ENCODE assay signal across 15 cellular contexts in the genomic region with DNA sequence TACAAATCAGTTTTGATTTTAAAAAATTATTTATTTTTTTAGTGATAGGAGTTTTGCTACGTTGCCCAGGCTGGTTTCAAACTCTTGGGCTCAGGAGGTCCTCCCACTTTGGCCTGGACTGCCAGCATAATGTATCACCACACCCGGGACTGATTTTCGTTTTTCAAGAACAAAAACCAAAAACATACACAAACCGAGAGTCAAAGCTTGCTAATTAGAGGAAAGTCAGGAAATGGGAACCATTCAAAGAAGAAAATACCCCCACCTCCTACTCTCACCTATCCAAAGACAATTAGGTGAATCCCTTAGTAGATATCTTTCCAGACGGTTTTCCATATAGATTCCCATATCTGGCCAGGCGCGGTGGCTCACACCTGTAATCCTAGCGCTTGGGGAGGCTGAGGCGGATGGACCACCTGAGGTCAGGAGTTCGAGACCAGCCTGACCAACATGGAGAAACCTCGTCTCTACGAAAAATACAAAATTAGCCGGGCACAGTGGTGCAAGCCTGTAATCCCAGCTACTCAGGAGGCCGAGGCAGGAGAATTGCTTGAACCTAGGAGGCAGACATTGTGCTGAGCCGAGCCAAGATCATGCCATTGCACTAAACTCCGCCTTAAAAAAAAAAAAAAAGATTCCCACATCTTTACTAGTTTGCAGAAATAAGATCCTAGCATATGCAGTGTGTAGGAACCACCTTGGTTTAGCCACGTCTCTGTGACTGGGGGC. TPM values are rescaled to one million over a fixed set of nuclear protein-coding genes. Genes with fewer than 3 reads are reported as not detected.
A peak's percentile ranks its signal among the peaks of the same experiment; 100 is the strongest.
DNase-seq lines count a peak whose midpoint lies in the region; ATAC-seq, FAIRE-seq and TF ChIP-seq lines count a peak whose summit lies in the region.
"Had no signal": no experiment of that assay in that cellular context is flagged by ENCODE, and none has a peak within 500 bp of the region (broad histone marks: within the 10 kb centered on the region; RNA-seq: fewer than 3 reads in every experiment).

No MANE protein-coding gene starts in this region.

- RAD21 ChIA-PET in GM12878 (lab: Charles Lee; ENCODE audit: unreplicated experiment): interaction anchor here (0.7 to 8.2 kb wide), 13 partner anchors 9 to 84 kb away, joined by 3 to 98 read pairs (median 5); partner anchors contain the start of gene QPRT

- peak overlapping the region; percentile 99 for H3K4me3 ChIP-seq in GM12878
- H3K4me3 ChIP-seq: neural progenitor cell, smooth muscle cell had no signal

- intact Hi-C loops in GM12878 (cut with micrococcal nuclease; ENCODE audit: unreplicated experiment): loop anchor here (1.0 to 5.0 kb wide), 2 partner anchors 17 to 50 kb away; no protein-coding TSS in a partner anchor

- SMC1A ChIA-PET in GM12878 (lab: Charles Lee; ENCODE audit: uncharacterized antibody, unreplicated experiment): interaction anchor here (0.7 to 7.5 kb wide), 10 partner anchors 9 to 154 kb away, joined by 3 to 69 read pairs (median 4); partner anchors contain the start of gene QPRT

- BruUV-seq in GM12878 (replicated peaks; lab: Mats Ljungman, UMichigan): TSS peak; percentile 95

- TF ChIP-seq EP300 in GM12878 (IDR thresholded peaks at IDR 0.05; ENCODE audit: borderline replicate concordance in 1 of 2, control insufficient read depth in 1 of 2, low read depth in 2 of 2, low read length in 2 of 2): 0 out of 4 replicates have a peak, but pooled peaks of 1 of the 2 experiments have one; percentile 2

- H3K27me3 Mint-ChIP-seq in activated T-cell treated with anti-CD3 and anti-CD28 coated beads, Interleukin-2, amount 50 U/mL, for 24 hours: no peaks in the 10 kb centered on the region
- H3K27me3 Mint-ChIP-seq in stimulated activated memory B cell treated with anti-CD40 and anti-IgM and Interleukin-4, amounts not matched to agents 10 μg/mL and 1 μg/mL and 100 μg/mL, for 72 hours: no peaks in the 10 kb centered on the region
- H3K27me3 Mint-ChIP-seq in nephron progenitor cell (ENCODE audit: low read depth, poor library complexity): peaks cover 10% of the 10 kb centered on the region

- ATAC-seq in GM12878 (peak; percentile 29), GM21529 (IDR thresholded peaks at IDR 0.05; ENCODE audit: unreplicated experiment) (no peak)
- no peak for ATAC-seq in stimulated activated memory B cell treated with anti-CD40 and anti-IgM and Interleukin-4, amounts not matched to agents 10 μg/mL and 1 μg/mL and 100 μg/mL, for 72 hours

- peaks cover 42% of the 10 kb centered on the region for H3K36me3 Mint-ChIP-seq in activated T-cell treated with anti-CD3 and anti-CD28 coated beads, Interleukin-2, amount 50 U/mL, for 24 hours (ENCODE audit: low read depth)
- H3K36me3 Mint-ChIP-seq in stimulated activated memory B cell treated with anti-CD40 and anti-IgM and Interleukin-4, amounts not matched to agents 10 μg/mL and 1 μg/mL and 100 μg/mL, for 72 hours: no peaks in the 10 kb centered on the region
- no peaks in the 10 kb centered on the region for H3K36me3 Mint-ChIP-seq in nephron progenitor cell (ENCODE audit: low read depth)
- H3K36me3 Mint-ChIP-seq: neural progenitor cell had no signal

- H3K4me1 Mint-ChIP-seq in activated T-cell treated with anti-CD3 and anti-CD28 coated beads, Interleukin-2, amount 50 U/mL, for 24 hours (ENCODE audit: low read depth): peaks cover 63% of the 10 kb centered on the region
- H3K4me1 Mint-ChIP-seq in stimulated activated memory B cell treated with anti-CD40 and anti-IgM and Interleukin-4, amounts not matched to agents 10 μg/mL and 1 μg/mL and 100 μg/mL, for 72 hours: peaks cover 61% of the 10 kb centered on the region
- peaks cover 52% of the 10 kb centered on the region for H3K4me1 Mint-ChIP-seq in nephron progenitor cell

- in situ Hi-C loops in GM12878 (cut with MboI): loop anchor here (5.0 kb wide), 1 partner anchor 65 kb away; no protein-coding TSS in a partner anchor

- no peak overlapping the region for H2AFZ ChIP-seq in GM12878 (ENCODE audit: control insufficient read depth, low read depth, low read length)
- H2AFZ ChIP-seq: neural progenitor cell had no signal

- H3K4me3 Mint-ChIP-seq in activated T-cell treated with anti-CD3 and anti-CD28 coated beads, Interleukin-2, amount 50 U/mL, for 24 hours: peak overlapping the region; percentile 99
- peak overlapping the region; percentile 66 for H3K4me3 Mint-ChIP-seq in stimulated activated memory B cell treated with anti-CD40 and anti-IgM and Interleukin-4, amounts not matched to agents 10 μg/mL and 1 μg/mL and 100 μg/mL, for 72 hours
- H3K4me3 Mint-ChIP-seq in nephron progenitor cell: no peak overlapping the region
- H3K4me3 Mint-ChIP-seq: neural progenitor cell had no signal

- TF ChIP-seq RAD21 in GM12878 (IDR thresholded peaks at IDR 0.05; ENCODE audit: insufficient read depth, low read depth, low read length): no peak

- CTCF ChIA-PET in GM12878 (lab: Yijun Ruan, JAX): interaction anchor here (0.6 to 4.1 kb wide), 14 partner anchors 10 to 664 kb away, joined by 3 to 25 read pairs (median 4); partner anchors contain the start of gene QPRT

- DNase-seq in activated T-cell treated with anti-CD3 and anti-CD28 coated beads, Interleukin-2, amount 50 U/mL, for 24 hours: no peak
- DNase-seq in activated T-cell treated with anti-CD3 and anti-CD28 coated beads for 4 hours (no peak), MV-4-11 (lab: John Stamatoyannopoulos, UW) (peak; percentile 42), GM12878 (ENCODE audit: low read depth, low spot score) (peak; percentile 72), nephron progenitor cell (no peak), globus pallidus (ENCODE audit: low spot score) (no peak)
- DNase-seq: aorta, DMS79, IMR-90, NCI-H2029 had no signal

- POLR2A ChIA-PET in GM12878 (lab: Charles Lee): interaction anchor here (0.7 to 4.5 kb wide), 10 partner anchors 10 to 311 kb away, joined by 3 to 62 read pairs (median 8); partner anchors contain the start of gene QPRT

- TF ChIP-seq CTCF in GM12878 (IDR thresholded peaks at IDR 0.05 in 2 of 3, conservative IDR thresholded peaks at IDR 0.05 in 1 of 3; ENCODE audit: control insufficient read depth in 2 of 3, extremely low read depth in 1 of 3, insufficient read depth in 1 of 3, low read depth in 3 of 3, low read length in 3 of 3) (no peak), nephron progenitor cell (IDR thresholded peaks at IDR 0.05) (no peak)

- no peaks in the 10 kb centered on the region for H3K27me3 ChIP-seq in GM12878 (replicated peaks in 1 of 2; ENCODE audit: control insufficient read depth in 2 of 2, insufficient read depth in 2 of 2, low read length in 1 of 2)
- H3K27me3 ChIP-seq: neural progenitor cell had no signal

- no peaks in the 10 kb centered on the region for H3K9me3 Mint-ChIP-seq in activated T-cell treated with anti-CD3 and anti-CD28 coated beads, Interleukin-2, amount 50 U/mL, for 24 hours
- no peaks in the 10 kb centered on the region for H3K9me3 Mint-ChIP-seq in stimulated activated memory B cell treated with anti-CD40 and anti-IgM and Interleukin-4, amounts not matched to agents 10 μg/mL and 1 μg/mL and 100 μg/mL, for 72 hours
- no peaks in the 10 kb centered on the region for H3K9me3 Mint-ChIP-seq in nephron progenitor cell
- H3K9me3 Mint-ChIP-seq: neural progenitor cell had no signal

- H3K36me3 ChIP-seq in GM12878 (ENCODE audit: control insufficient read depth in 2 of 2, insufficient read depth in 2 of 2, low read length in 1 of 2): peaks cover 0 to 2% of the 10 kb centered on the region in 2 experiments; a peak in 1 of 4 replicates
- H3K36me3 ChIP-seq: neural progenitor cell had no signal

- H3K27ac ChIP-seq in GM12878 (ENCODE audit: control insufficient read depth, insufficient read depth): peak overlapping the region; percentile 81
- H3K27ac ChIP-seq: neural progenitor cell had no signal

- peaks cover 11% of the 10 kb centered on the region for H3K4me1 ChIP-seq in GM12878 (ENCODE audit: control insufficient read depth, insufficient read depth, low read length)

- H3K9ac ChIP-seq in GM12878 (ENCODE audit: control insufficient read depth, insufficient read depth, low read length): peak overlapping the region; percentile 75
- H3K9ac ChIP-seq: neural progenitor cell had no signal

- peak; percentile 88 for FAIRE-seq in GM12878 (lab: Jason Lieb, UNC)

- 35% methylated on average over 17 of the region's 17 CpGs for WGBS in GM12878 (ENCODE audit: insufficient coverage, insufficient replicate concordance, low lambda C conversion rate, missing lambda C conversion rate)

- H3K9me3 ChIP-seq in GM12878 (replicated peaks; ENCODE audit: control insufficient read depth, insufficient read depth, low read length): no peaks in the 10 kb centered on the region

- H4K20me1 ChIP-seq in GM12878 (ENCODE audit: control insufficient read depth, insufficient read depth): no peaks in the 10 kb centered on the region

- H3K79me2 ChIP-seq in GM12878 (ENCODE audit: control insufficient read depth, insufficient read depth, low read length): peaks cover 54% of the 10 kb centered on the region

- H3K4me2 ChIP-seq in GM12878 (ENCODE audit: control insufficient read depth, insufficient read depth): peak overlapping the region; percentile 89
- H3K4me2 ChIP-seq: neural progenitor cell, smooth muscle cell had no signal

- TF ChIP-seq POLR2A in GM12878 (IDR thresholded peaks at IDR 0.05; ENCODE audit: low read depth, low read length): no peak

- peak overlapping the region; percentile 98 for H3K27ac Mint-ChIP-seq in activated T-cell treated with anti-CD3 and anti-CD28 coated beads, Interleukin-2, amount 50 U/mL, for 24 hours
- peak overlapping the region; percentile 91 for H3K27ac Mint-ChIP-seq in stimulated activated memory B cell treated with anti-CD40 and anti-IgM and Interleukin-4, amounts not matched to agents 10 μg/mL and 1 μg/mL and 100 μg/mL, for 72 hours
- H3K27ac Mint-ChIP-seq in nephron progenitor cell: no peak overlapping the region
- H3K27ac Mint-ChIP-seq: neural progenitor cell had no signal

RNA-seq across cellular contexts. Expression of gene SPN, which starts 0.9 kb away (rescaled TPM):
- 270 and 289 TPM in 2 replicates for total RNA-seq in GM12878 (2013; cell fraction: nucleolus; rRNA removed)
- 74.4 and 80.7 TPM in 2 replicates for total RNA-seq in GM12878 (2014; rRNA removed)
- total RNA-seq in GM12878 (2014; rRNA removed; fragmentation: Illumina TruSeq; extraction: Trizol): 54.1 and 57.4 TPM in 2 replicates
- total RNA-seq in GM12878 (2021): 173 and 182 TPM in 2 replicates
- polyA plus RNA-seq in GM12878 (2011; ENCODE audit: low read depth): 29.2 TPM
- polyA plus RNA-seq in GM12878 (2011; rRNA removed): 45.4 and 134 TPM in 2 replicates
- polyA plus RNA-seq in GM12878 (2011; cell fraction: cytosol; rRNA removed): 78.1 and 109 TPM in 2 replicates
- 119 and 123 TPM in 2 replicates for polyA plus RNA-seq in GM12878 (2011; cell fraction: nucleus; rRNA removed)
- 89.0 and 97.1 TPM in 2 replicates for polyA plus RNA-seq in GM12878 (2012)
- 144 and 150 TPM in 2 replicates for polyA plus RNA-seq in GM12878 (2014; fragmentation: Illumina TruSeq; extraction: Trizol)
- 10 to 100 TPM; 16.2 to 42.8 TPM for polyA plus RNA-seq in GM12878 (2014; fragmentation: Nextera tagmentation; extraction: Ambion mirVana)
- polyA plus RNA-seq in GM12878 (2014; rRNA removed): 74.6 and 80.2 TPM in 2 replicates
- 100 to 1,000 TPM; 105 to 108 TPM for polyA plus RNA-seq in GM12878 (2016; fragmentation: Nextera tagmentation; extraction: Ambion mirVana)
- 96.7 and 112 TPM in 2 replicates for polyA minus RNA-seq in GM12878 (2011; rRNA and poly(A)+ RNA removed)
- 47.4 and 49.8 TPM in 2 replicates for polyA minus RNA-seq in GM12878 (2011; cell fraction: cytosol; rRNA and poly(A)+ RNA removed)
- polyA minus RNA-seq in GM12878 (2011; cell fraction: nucleus; rRNA and poly(A)+ RNA removed): 26.7 and 39.3 TPM in 2 replicates
- total RNA-seq: glomerular endothelial cell, IMR-90, smooth muscle cell had no signal
- polyA plus RNA-seq: IMR-90, smooth muscle cell had no signal

RNA-seq across cellular contexts. Expression of gene QPRT, which starts 16.8 kb away (rescaled TPM):
- 28.0 and 32.4 TPM in 2 replicates for total RNA-seq in GM12878 (2013; cell fraction: nucleolus; rRNA removed)
- total RNA-seq in GM12878 (2014; rRNA removed) (32.1 and 36.4 TPM in 2 replicates), GM12878 (2014; rRNA removed; fragmentation: Illumina TruSeq; extraction: Trizol) (15.6 and 16.4 TPM in 2 replicates), GM12878 (2021) (34.8 and 35.7 TPM in 2 replicates)
- polyA plus RNA-seq in GM12878 (2011; ENCODE audit: low read depth): 14.8 TPM
- polyA plus RNA-seq in GM12878 (2011; rRNA removed) (25.7 and 43.0 TPM in 2 replicates), GM12878 (2014; fragmentation: Illumina TruSeq; extraction: Trizol) (19.2 and 19.9 TPM in 2 replicates), GM12878 (2014; fragmentation: Nextera tagmentation; extraction: Ambion mirVana) (1 to 10 TPM; 2.7 to 6.9 TPM), GM12878 (2014; rRNA removed) (30.1 and 31.3 TPM in 2 replicates), GM12878 (2016; fragmentation: Nextera tagmentation; extraction: Ambion mirVana) (10 to 100 TPM; 31.4 to 34.7 TPM)
- 57.2 and 75.7 TPM in 2 replicates for polyA plus RNA-seq in GM12878 (2011; cell fraction: cytosol; rRNA removed)
- 36.7 and 44.1 TPM in 2 replicates for polyA plus RNA-seq in GM12878 (2011; cell fraction: nucleus; rRNA removed)
- 52.2 and 54.7 TPM in 2 replicates for polyA plus RNA-seq in GM12878 (2012)
- 27.3 and 44.8 TPM in 2 replicates for polyA minus RNA-seq in GM12878 (2011; rRNA and poly(A)+ RNA removed)
- polyA minus RNA-seq in GM12878 (2011; cell fraction: cytosol; rRNA and poly(A)+ RNA removed): 20.3 and 25.0 TPM in 2 replicates
- 5.8 and 9.1 TPM in 2 replicates for polyA minus RNA-seq in GM12878 (2011; cell fraction: nucleus; rRNA and poly(A)+ RNA removed)

Comparison
In these comparisons a context has a peak if more than half of its experiments do, and no peak if none do; other contexts are left out.
1. DNase-seq: peak in MV-4-11 (single experiment) and GM12878 (single experiment); none in activated T-cell treated with anti-CD3 and anti-CD28 coated beads, Interleukin-2, amount 50 U/mL, for 24 hours (single experiment), activated T-cell treated with anti-CD3 and anti-CD28 coated beads for 4 hours (single experiment), nephron progenitor cell (single experiment) and globus pallidus (single experiment).